ENCODE assay signal across 21 cellular contexts in genomic region chr4:156954598-156954997, GRCh38. TPM values are rescaled to one million over a fixed set of nuclear protein-coding genes. Genes with fewer than 3 reads are reported as not detected.
DNase-seq lines count a peak whose midpoint lies in the region; ATAC-seq and TF ChIP-seq lines count a peak whose summit lies in the region.
"Had no signal": no experiment of that assay in that cellular context is flagged by ENCODE, and none has a peak within 500 bp of the region (broad histone marks: within the 10 kb centered on the region; RNA-seq: fewer than 3 reads in every experiment).

No MANE protein-coding gene starts in this region.

- CTCF ChIA-PET in SK-N-SH (lab: Yijun Ruan, JAX): no interaction called here

- peaks cover 100% of the 10 kb centered on the region for H3K79me2 ChIP-seq in SK-N-SH (ENCODE audit: insufficient read depth)
- peaks cover 96% of the 10 kb centered on the region for H3K79me2 ChIP-seq in smooth muscle cell (ENCODE audit: low read depth)

- H3K27ac ChIP-seq in SK-N-SH (ENCODE audit: low read depth in 2 of 2, low read length in 1 of 2) (0 out of 4 replicates have a peak overlapping the region, but pooled peaks of 1 of the 2 experiments have one; percentile 15), heart right ventricle (peak overlapping the region in 2 of 10 donors; percentile 30 to 51), thoracic aorta (peak overlapping the region in 1 of 2 donors; percentile 14), smooth muscle cell (ENCODE audit: low read depth) (no peak overlapping the region)
- H3K27ac ChIP-seq: WERI-Rb-1 had no signal

- DNase-seq in SK-N-SH: no peak
- peak; percentile 77 to 80 for DNase-seq in NOMO-1 (lab: John Stamatoyannopoulos, UW; ENCODE audit: unreplicated experiment in 2 of 2)
- no peak for DNase-seq in heart right ventricle
- no peak for DNase-seq in thoracic aorta (ENCODE audit: low spot score)
- no peak for DNase-seq in retina
- DNase-seq in smooth muscle cell (lab: John Stamatoyannopoulos, UW; ENCODE audit: unreplicated experiment): no peak
- DNase-seq: DND-41; esophagus squamous epithelium; hypothalamus; NCI-H1436; NCI-H510A; stimulated activated CD4-positive, alpha-beta T cell treated with anti-CD3 and anti-CD28 coated beads, Interleukin-15, amount 100 ng/mL, for 24 hours; T-cell; WERI-Rb-1 had no signal

- no peak for TF ChIP-seq RAD21 in SK-N-SH (IDR thresholded peaks at IDR 0.05; ENCODE audit: low read length)

- POLR2A ChIA-PET in SK-N-SH (lab: Yijun Ruan, JAX): no interaction called here

- ATAC-seq in SK-N-SH treated with all-trans-retinoic acid at 6 μM for 48 hours (no peak), heart right ventricle (peak in 7 of 8 donors; percentile 50 to 80 (median 66)), thoracic aorta (ENCODE audit: insufficient number of reproducible peaks, low FRiP score, low read depth) (no peak), GM18858 (IDR thresholded peaks at IDR 0.05; ENCODE audit: unreplicated experiment) (no peak)
- ATAC-seq: K562, left lobe of liver, Panc1, T-cell had no signal

- H3K4me3 ChIP-seq in SK-N-SH (ENCODE audit: low read depth in 2 of 2, low read length in 1 of 2): no peak overlapping the region
- no peak overlapping the region for H3K4me3 ChIP-seq in heart right ventricle
- H3K4me3 ChIP-seq in thoracic aorta: peak overlapping the region; percentile 33
- no peak overlapping the region for H3K4me3 ChIP-seq in smooth muscle cell
- H3K4me3 ChIP-seq: BLaER1 treated with 17β-estradiol and CSF1 and Interleukin-3, amounts not matched to agents 10 nM and 100 nM; esophagus squamous epithelium; K562 had no signal

- H3F3A ChIP-seq in SK-N-SH (replicated peaks; ENCODE audit: insufficient read depth): peaks cover 13% of the 10 kb centered on the region
- no peaks in the 10 kb centered on the region for H3F3A ChIP-seq in smooth muscle cell (ENCODE audit: low read depth)

- TF ChIP-seq CTCF in SK-N-SH (IDR thresholded peaks at IDR 0.05) (no peak), heart right ventricle (IDR thresholded peaks at IDR 0.05) (no peak), thoracic aorta (IDR thresholded peaks at IDR 0.05) (no peak), smooth muscle cell (IDR thresholded peaks at IDR 0.05; ENCODE audit: borderline replicate concordance, insufficient read depth, poor library complexity, severe bottlenecking) (no peak)

- no peaks in the 10 kb centered on the region for H3K9me2 ChIP-seq in SK-N-SH

- H3K27me3 ChIP-seq in SK-N-SH (ENCODE audit: insufficient read depth) (no peaks in the 10 kb centered on the region), heart right ventricle (no peaks in the 10 kb centered on the region), thoracic aorta (replicated peaks; ENCODE audit: insufficient read depth) (no peaks in the 10 kb centered on the region), smooth muscle cell (ENCODE audit: low read depth) (no peaks in the 10 kb centered on the region)
- H3K27me3 ChIP-seq: BLaER1 treated with 17β-estradiol and CSF1 and Interleukin-3, amounts not matched to agents 10 nM and 100 nM; esophagus squamous epithelium had no signal

- no peaks in the 10 kb centered on the region for H3K36me3 ChIP-seq in SK-N-SH (replicated peaks in 1 of 2; ENCODE audit: control insufficient read depth in 1 of 2, insufficient read depth in 2 of 2, low read length in 1 of 2)
- H3K36me3 ChIP-seq in heart right ventricle: no peaks in the 10 kb centered on the region
- H3K36me3 ChIP-seq in thoracic aorta: no peaks in the 10 kb centered on the region
- no peaks in the 10 kb centered on the region for H3K36me3 ChIP-seq in smooth muscle cell (ENCODE audit: low read depth)
- H3K36me3 ChIP-seq: BLaER1 treated with 17β-estradiol and CSF1 and Interleukin-3, amounts not matched to agents 10 nM and 100 nM; esophagus squamous epithelium; WERI-Rb-1 had no signal

- H3K9me3 ChIP-seq in SK-N-SH: no peaks in the 10 kb centered on the region
- H3K9me3 ChIP-seq in heart right ventricle: no peaks in the 10 kb centered on the region
- H3K9me3 ChIP-seq in thoracic aorta: no peaks in the 10 kb centered on the region
- H3K9me3 ChIP-seq in smooth muscle cell (replicated peaks; ENCODE audit: low read depth): no peaks in the 10 kb centered on the region
- H3K9me3 ChIP-seq: BLaER1 treated with 17β-estradiol and CSF1 and Interleukin-3, amounts not matched to agents 10 nM and 100 nM; esophagus squamous epithelium had no signal

- H4K20me1 ChIP-seq in SK-N-SH (ENCODE audit: insufficient read depth) (no peaks in the 10 kb centered on the region), smooth muscle cell (ENCODE audit: low read depth) (no peaks in the 10 kb centered on the region)
- H4K20me1 ChIP-seq: BLaER1 treated with 17β-estradiol and CSF1 and Interleukin-3, amounts not matched to agents 10 nM and 100 nM had no signal

- 49% methylated on average over 3 of the region's 3 CpGs for WGBS in SK-N-SH (ENCODE audit: low lambda C conversion rate)
- WGBS in heart right ventricle, 2 donors: 69 to 72% methylated on average over 3 of the region's 3 CpGs
- 50% methylated on average over 3 of the region's 3 CpGs for WGBS in smooth muscle cell (ENCODE audit: low lambda C conversion rate)

- intact Hi-C loops in heart right ventricle (cut with DNase I): loop anchor here in 1 of 10 donors (10.0 kb wide), 1 partner anchor 180 kb away; no protein-coding TSS in a partner anchor

- H3K4me1 ChIP-seq in SK-N-SH (ENCODE audit: control insufficient read depth in 1 of 2, insufficient read depth in 2 of 2, low read depth in 1 of 2, low read length in 1 of 2) (peaks cover 0 to 55% of the 10 kb centered on the region in 2 experiments; a peak in 3 of 4 replicates), heart right ventricle (peaks cover 0 to 71% (median 15%) of the 10 kb centered on the region in 9 donors), thoracic aorta (ENCODE audit: control insufficient read depth in 1 of 2, low read depth in 2 of 2) (peaks cover 39 to 84% of the 10 kb centered on the region in 2 donors), smooth muscle cell (ENCODE audit: low read depth) (peaks cover 7% of the 10 kb centered on the region)

- TF ChIP-seq EP300 in SK-N-SH (IDR thresholded peaks at IDR 0.05; ENCODE audit: borderline replicate concordance in 1 of 2, low read depth in 1 of 2, low read length in 1 of 2): no peak

- H3K9ac ChIP-seq in SK-N-SH (no peak overlapping the region), smooth muscle cell (ENCODE audit: low read depth) (no peak overlapping the region)

- no peak overlapping the region for H2AFZ ChIP-seq in SK-N-SH (ENCODE audit: low read depth)
- H2AFZ ChIP-seq in smooth muscle cell (ENCODE audit: low read depth): no peak overlapping the region

- H3K4me2 ChIP-seq in SK-N-SH: peak overlapping the region; percentile 7; the same call in 1 of the 2 replicates
- no peak overlapping the region for H3K4me2 ChIP-seq in smooth muscle cell

TF ChIP-seq in SK-N-SH, 30 proteins besides CTCF, POLR2A, EP300 and RAD21:
- TF ChIP-seq PBX3 (IDR thresholded peaks at IDR 0.05) (peak; percentile 75), TCF12 (IDR thresholded peaks at IDR 0.05) (peak; percentile 64), GABPA (IDR thresholded peaks at IDR 0.05; ENCODE audit: low read depth) (no peak)

TF ChIP-seq in SK-N-SH treated with all-trans-retinoic acid at 6 μM for 48 hours, 23 proteins besides CTCF, POLR2A, EP300 and RAD21 (continues in another document):
- no peak for TF ChIP-seq ZC3H10 (CRISPR knock-in tag; IDR thresholded peaks at IDR 0.05)
- TF ChIP-seq CSDC2 (CRISPR knock-in tag; IDR thresholded peaks at IDR 0.05): no peak
- TF ChIP-seq GLIS3 (CRISPR knock-in tag; IDR thresholded peaks at IDR 0.05): no peak
- no peak for TF ChIP-seq POU6F1 (CRISPR knock-in tag; IDR thresholded peaks at IDR 0.05; ENCODE audit: borderline replicate concordance, low read depth)
- no peak for TF ChIP-seq ZFP3 (CRISPR knock-in tag; IDR thresholded peaks at IDR 0.05)
- TF ChIP-seq CSRNP3 (CRISPR knock-in tag; IDR thresholded peaks at IDR 0.05): no peak
- no peak for TF ChIP-seq PPARA (CRISPR knock-in tag; IDR thresholded peaks at IDR 0.05; ENCODE audit: borderline replicate concordance)

RNA-seq across cellular contexts. Expression of gene PDGFC, which starts 17.0 kb away (rescaled TPM):
- polyA plus RNA-seq in SK-N-SH (2012; rRNA removed) (29.8 and 36.2 TPM in 2 replicates), heart right ventricle (1 to 10 TPM; 2.1 to 2.6 TPM), smooth muscle cell (56.5 and 77.8 TPM in 2 replicates)
- 37.7 and 40.7 TPM in 2 replicates for polyA plus RNA-seq in SK-N-SH (2012; cell fraction: cytosol; rRNA removed)
- polyA plus RNA-seq in SK-N-SH (2012; cell fraction: nucleus; rRNA removed): 27.3 and 49.5 TPM in 2 replicates
- total RNA-seq in heart right ventricle (10 to 100 TPM; 10.1 to 18.2 (median 15.2) TPM), thoracic aorta (10 to 100 TPM; 31.4 to 32.8 TPM), smooth muscle cell (135 and 165 TPM in 2 replicates)
- total RNA-seq: activated T-helper 1 cell treated with anti-CD3 and anti-CD28 coated beads, Interleukin-12 subunit alpha, Interleukin-12 subunit beta, Interleukin-2, Interleukin-4 antibody, amounts not matched to agents 30 ng/mL and 10 ng/mL and 1 ng/mL, durations not matched to agents 14 hours and 24 hours and 36 hours; K562 had no signal
- polyA plus RNA-seq: K562 had no signal

Comparison
In these comparisons a context has a peak if more than half of its experiments do, and no peak if none do; other contexts are left out.
1. DNase-seq: peak in NOMO-1 (2 of 2); none in SK-N-SH (single experiment), heart right ventricle (0 of 2), thoracic aorta (single experiment), retina (single experiment) and smooth muscle cell (single experiment).
2. ATAC-seq: peak in heart right ventricle (7 of 8); none in SK-N-SH treated with all-trans-retinoic acid at 6 μM for 48 hours (single experiment), thoracic aorta (single experiment) and GM18858 (single experiment).